8 cellular contexts compared by ENCODE assay signal in genomic region chr14:93184391-93185332, GRCh38. TPM values are rescaled to one million over a fixed set of nuclear protein-coding genes. Genes with fewer than 3 reads are reported as not detected.
DNase-seq lines count a peak whose midpoint lies in the region; ATAC-seq lines count a peak whose summit lies in the region.

TSS of gene LYSET (plus strand) at chr14:93185317. CDS start at chr14:93185406, 89 bp downstream.
TSS of gene MOAP1 (minus strand) at chr14:93184897. CDS start at chr14:93184242, 655 bp downstream.

- intact Hi-C loops in left colon (cut with DNase I, micrococcal nuclease) = no loop called here

- DNase-seq in AG08396 (ENCODE audit: low spot score) = peak; percentile 95
- peak; percentile 90 for DNase-seq in NCI-H345 (lab: John Stamatoyannopoulos, UW)
- peak; percentile 88 for DNase-seq in activated CD4-positive, CD25-positive, alpha-beta regulatory T cell treated with anti-CD3 and anti-CD28 coated beads, Interleukin-2, amount 50 U/mL, for 72 hours
- peak; percentile 95 for DNase-seq in cerebellum (ENCODE audit: low spot score)
- peak; percentile 88 to 91 for DNase-seq in left colon
- peak; percentile 91 for DNase-seq in stimulated activated CD4-positive, alpha-beta T cell treated with anti-CD3 and anti-CD28 coated beads, Interleukin-1b, Interleukin-23, amount 100 ng/mL, for 48 hours

- ATAC-seq in GM18858 (IDR thresholded peaks at IDR 0.05; ENCODE audit: unreplicated experiment) (peak; percentile 72), HG03066 (IDR thresholded peaks at IDR 0.05; ENCODE audit: low read depth, unreplicated experiment) (peak; percentile 85), left colon (peak; percentile 90)

RNA-seq across cellular contexts. Expression of gene LYSET, which starts in this region (rescaled TPM):
- total RNA-seq in cerebellum = 16.1 TPM
- total RNA-seq in left colon = 10 to 100 TPM; 30.0 to 32.0 TPM

RNA-seq across cellular contexts. Expression of gene MOAP1, which starts in this region (rescaled TPM):
- total RNA-seq in cerebellum (46.5 TPM), left colon (10 to 100 TPM; 17.8 to 20.0 TPM)

Comparison
In these comparisons a context has a peak if more than half of its experiments do, and no peak if none do; other contexts are left out.
1. Peak in every context shown above with its lines: DNase-seq and ATAC-seq.